ENCODE assay signal across 16 cellular contexts in the genomic region with DNA sequence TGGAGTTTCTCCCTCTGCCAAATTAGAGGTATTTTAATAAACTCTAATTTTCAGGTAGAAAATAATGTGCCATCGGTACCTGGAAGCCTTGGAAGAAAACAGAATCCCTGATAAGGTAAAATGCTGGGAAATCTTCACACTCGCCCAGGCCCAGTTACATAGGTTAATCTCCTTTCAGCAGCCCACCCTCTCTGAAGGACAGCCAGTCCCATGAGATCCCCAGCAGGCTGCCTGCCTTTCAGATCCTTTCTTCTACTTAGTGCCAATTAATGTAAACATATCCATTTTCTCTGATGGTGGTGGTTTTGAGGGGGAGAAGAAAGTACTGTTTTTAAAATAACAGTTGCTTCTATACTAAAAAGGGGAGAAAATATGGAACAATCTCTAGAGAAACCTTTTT. TPM values are rescaled to one million over a fixed set of nuclear protein-coding genes. Genes with fewer than 3 reads are reported as not detected.
DNase-seq lines count a peak whose midpoint lies in the region; ATAC-seq and TF ChIP-seq lines count a peak whose summit lies in the region.
"Had no signal": no experiment of that assay in that cellular context is flagged by ENCODE, and none has a peak within 500 bp of the region (broad histone marks: within the 10 kb centered on the region; RNA-seq: fewer than 3 reads in every experiment).

No MANE protein-coding gene starts in this region.

- H2AFZ ChIP-seq in IMR-90 (replicated peaks; ENCODE audit: low read length, poor library complexity) (no peak overlapping the region), trophoblast cell (ENCODE audit: insufficient read depth, low read length, poor library complexity) (no peak overlapping the region)
- H2AFZ ChIP-seq: GM23248 had no signal

- H4K8ac ChIP-seq in IMR-90 (ENCODE audit: low read depth in 2 of 2, low read length in 2 of 2) (no peak overlapping the region), trophoblast cell (ENCODE audit: low read depth, low read length) (no peak overlapping the region)

- no peak overlapping the region for H3K4me3 ChIP-seq in IMR-90 (ENCODE audit: insufficient read depth, low read depth, low read length)
- no peak overlapping the region for H3K4me3 ChIP-seq in trophoblast cell (ENCODE audit: low read depth, low read length)
- H3K4me3 ChIP-seq: GM23248, SJCRH30 had no signal

- no peaks in the 10 kb centered on the region for H4K20me1 ChIP-seq in IMR-90 (ENCODE audit: insufficient read depth, low read length)

- no peak overlapping the region for H2AK9ac ChIP-seq in IMR-90 (replicated peaks; ENCODE audit: low read depth, low read length, poor library complexity)

- DNase-seq in NCI-H2227 (lab: John Stamatoyannopoulos, UW; ENCODE audit: unreplicated experiment) (peak; percentile 23), NCI-H2227 treated with DMSO at 0.1 percent for 48 hours (lab: John Stamatoyannopoulos, UW) (no peak), IMR-90 (no peak), NCI-H748 (lab: John Stamatoyannopoulos, UW; ENCODE audit: unreplicated experiment) (peak; percentile 73), trophoblast cell (no peak), mucosa of gallbladder (ENCODE audit: low spot score) (no peak), T-cell (no peak), cerebellar cortex (ENCODE audit: low spot score) (no peak)
- DNase-seq: CD8-positive, alpha-beta memory T cell; DMS 273 treated with DMSO at 0.1 percent for 48 hours; GM23248; KBM-7; NCI-H774; RPMI8226; SJCRH30 had no signal

- dilution Hi-C loops in IMR-90 (cut with HindIII; ENCODE audit: low sequenced_read_pairs, unreplicated experiment) = no loop called here

- no CpG with 5 or more reads among the region's 2 CpGs for WGBS in IMR-90 (ENCODE audit: extremely low coverage in 2 of 2, insufficient read length in 1 of 2), 2 experiments
- WGBS in trophoblast cell (ENCODE audit: extremely low coverage, insufficient coverage, insufficient read length) = no CpG with 5 or more reads among the region's 2 CpGs

- H3K36me3 Mint-ChIP-seq in T-cell = no peaks in the 10 kb centered on the region
- H3K36me3 Mint-ChIP-seq: CD8-positive, alpha-beta memory T cell had no signal

- no peaks in the 10 kb centered on the region for H3K27me3 ChIP-seq in IMR-90 (ENCODE audit: control insufficient read depth, insufficient read depth, low read length)
- no peaks in the 10 kb centered on the region for H3K27me3 ChIP-seq in trophoblast cell (ENCODE audit: insufficient read depth, low read length)
- H3K27me3 ChIP-seq: SJCRH30 had no signal

- H2BK20ac ChIP-seq in IMR-90 (ENCODE audit: low read depth, low read length) = no peak overlapping the region

- H3K23ac ChIP-seq in IMR-90 (ENCODE audit: low read depth, low read length) (no peak overlapping the region), trophoblast cell (ENCODE audit: low read length) (no peak overlapping the region)

- H3K18ac ChIP-seq in IMR-90 (ENCODE audit: low read depth, low read length) (0 out of 2 replicates have a peak overlapping the region, but pooled peaks have one; percentile 24), trophoblast cell (ENCODE audit: low read length) (peak overlapping the region; percentile 75)

- POLR2A ChIA-PET in IMR-90 (lab: Charles Lee; ENCODE audit: unreplicated experiment) = no interaction called here
- POLR2A ChIA-PET in T-cell (lab: Charles Lee) = no interaction called here

- no peak overlapping the region for H4K5ac ChIP-seq in IMR-90 (ENCODE audit: low read depth, low read length)

- H4K12ac ChIP-seq in trophoblast cell (ENCODE audit: low read depth, low read length) = no peak overlapping the region

- H3K4me1 Mint-ChIP-seq in T-cell = no peaks in the 10 kb centered on the region
- H3K4me1 Mint-ChIP-seq: CD8-positive, alpha-beta memory T cell had no signal

- H3K4me1 ChIP-seq in IMR-90 (ENCODE audit: control insufficient read depth, insufficient read depth, low read length) (peaks cover 8% of the 10 kb centered on the region), trophoblast cell (ENCODE audit: control insufficient read depth in 1 of 2, insufficient read depth in 2 of 2, low read length in 2 of 2) (peaks cover 4 to 10% of the 10 kb centered on the region in 2 experiments)

- TF ChIP-seq POLR2A in IMR-90 (IDR thresholded peaks at IDR 0.05; ENCODE audit: low read depth, low read length) = no peak

- H3K56ac ChIP-seq in IMR-90 (ENCODE audit: extremely low read depth, insufficient read depth, low read length) = no peak overlapping the region

- H3K27ac ChIP-seq in IMR-90 (ENCODE audit: insufficient read depth, low read length) = no peak overlapping the region
- H3K27ac ChIP-seq in trophoblast cell (ENCODE audit: low read depth, low read length) = no peak overlapping the region
- H3K27ac ChIP-seq: GM23248, SJCRH30 had no signal

- ATAC-seq in IMR-90 (ENCODE audit: low read depth) (no peak), T-cell (replicated peaks in 1 of 4) (no peak)

- H2BK5ac ChIP-seq in IMR-90 (ENCODE audit: low read depth, low read length, poor library complexity, severe bottlenecking) (no peak overlapping the region), trophoblast cell (ENCODE audit: low read depth, low read length, poor library complexity) (no peak overlapping the region)

- H3K9ac ChIP-seq in IMR-90 (ENCODE audit: low read depth, low read length) (no peak overlapping the region), trophoblast cell (ENCODE audit: low read length) (no peak overlapping the region)
- H3K9ac ChIP-seq: GM23248 had no signal

- H3K9me1 ChIP-seq in IMR-90 (ENCODE audit: insufficient read depth, low read length) = peaks cover 7% of the 10 kb centered on the region; the same call in 1 of the 2 replicates

- BruUV-seq in IMR-90 (replicated peaks; lab: Mats Ljungman, UMichigan) = no TSS peak

- H4K91ac ChIP-seq in IMR-90 (ENCODE audit: insufficient read depth, low read depth, low read length) (no peak overlapping the region), trophoblast cell (ENCODE audit: low read depth, low read length) (no peak overlapping the region)

- H3K36me3 ChIP-seq in IMR-90 (ENCODE audit: control insufficient read depth, insufficient read depth, low read length) (peaks cover 2% of the 10 kb centered on the region), trophoblast cell (ENCODE audit: control insufficient read depth in 1 of 2, insufficient read depth in 2 of 2, low read length in 2 of 2) (peaks cover 0 to 1% of the 10 kb centered on the region in 2 experiments)

- no peak overlapping the region for H3K4ac ChIP-seq in IMR-90 (ENCODE audit: low read depth, low read length)
- H3K4ac ChIP-seq in trophoblast cell (ENCODE audit: low read depth, low read length) = no peak overlapping the region

- no peak overlapping the region for H3K4me3 Mint-ChIP-seq in T-cell
- H3K4me3 Mint-ChIP-seq: CD8-positive, alpha-beta memory T cell; T-helper 2 cell treated with Interferon-gamma antibody and Interleukin-4, amounts not matched to agents 5 μg/mL and 100 μg/mL, for 36 hours had no signal

- no peak overlapping the region for H2BK12ac ChIP-seq in trophoblast cell (ENCODE audit: low read length)

- H3K9me3 ChIP-seq in IMR-90 (ENCODE audit: control insufficient read depth, insufficient read depth, low read length) (no peaks in the 10 kb centered on the region), trophoblast cell (ENCODE audit: insufficient read depth, low read depth, low read length) (no peaks in the 10 kb centered on the region)
- H3K9me3 ChIP-seq: SJCRH30 had no signal

- no peak overlapping the region for H3K4me2 ChIP-seq in IMR-90 (ENCODE audit: low read depth, low read length)
- H3K4me2 ChIP-seq in trophoblast cell (ENCODE audit: low read length) = no peak overlapping the region

- H3K9me3 Mint-ChIP-seq in T-cell = no peaks in the 10 kb centered on the region
- H3K9me3 Mint-ChIP-seq: CD8-positive, alpha-beta memory T cell; T-helper 2 cell treated with Interferon-gamma antibody and Interleukin-4, amounts not matched to agents 5 μg/mL and 100 μg/mL, for 36 hours had no signal

- H3K14ac ChIP-seq in IMR-90 (replicated peaks; ENCODE audit: low read depth, low read length) (no peak overlapping the region), trophoblast cell (ENCODE audit: low read length) (no peak overlapping the region)

- intact Hi-C loops in IMR-90 (cut with micrococcal nuclease) = no loop called here

- H3K79me2 ChIP-seq in trophoblast cell (ENCODE audit: control insufficient read depth, insufficient read depth, low read length, poor library complexity) = no peaks in the 10 kb centered on the region

- H3K27ac Mint-ChIP-seq in T-cell = no peak overlapping the region
- H3K27ac Mint-ChIP-seq: CD8-positive, alpha-beta memory T cell; T-helper 2 cell treated with Interferon-gamma antibody and Interleukin-4, amounts not matched to agents 5 μg/mL and 100 μg/mL, for 36 hours had no signal

- CTCF ChIA-PET in IMR-90 (lab: Yijun Ruan, JAX) = no interaction called here
- CTCF ChIA-PET in T-cell (lab: Charles Lee) = no interaction called here

- no peak for TF ChIP-seq RAD21 in IMR-90 (IDR thresholded peaks at IDR 0.05; ENCODE audit: low read length)

- peaks cover 19 to 69% of the 10 kb centered on the region in 2 experiments for H3K79me1 ChIP-seq in IMR-90 (ENCODE audit: low read depth in 1 of 2, low read length in 2 of 2)
- no peaks in the 10 kb centered on the region for H3K79me1 ChIP-seq in trophoblast cell (ENCODE audit: low read length)

- H2BK15ac ChIP-seq in IMR-90 (ENCODE audit: low read depth, low read length) = no peak overlapping the region

- H2AK5ac ChIP-seq in IMR-90 (ENCODE audit: low read depth, low read length) = no peak overlapping the region
- no peak overlapping the region for H2AK5ac ChIP-seq in trophoblast cell (ENCODE audit: low read length)

- peaks cover 19 to 23% of the 10 kb centered on the region in 2 donors for H3K27me3 Mint-ChIP-seq in T-cell

- H2BK120ac ChIP-seq in IMR-90 (ENCODE audit: low read depth, low read length) (no peak overlapping the region), trophoblast cell (ENCODE audit: insufficient read depth, low read length, poor library complexity) (no peak overlapping the region)

- TF ChIP-seq CTCF in IMR-90 (conservative IDR thresholded peaks at IDR 0.05; ENCODE audit: low read depth, low read length) = no peak

- in situ Hi-C loops in IMR-90 (cut with MboI; ENCODE audit: low sequenced_read_pairs) = no loop called here

TF ChIP-seq in IMR-90, 13 proteins besides CTCF, POLR2A, EP300 and RAD21 (continues in another document):
- TF ChIP-seq RFX5 (IDR thresholded peaks at IDR 0.05; ENCODE audit: low read depth, low read length) (no peak), FOS (IDR thresholded peaks at IDR 0.05; ENCODE audit: low read depth, low read length) (no peak), CHD1 (IDR thresholded peaks at IDR 0.05; ENCODE audit: low read depth, low read length) (no peak), BHLHE40 (IDR thresholded peaks at IDR 0.05; ENCODE audit: low read depth, low read length) (no peak), SMC3 (IDR thresholded peaks at IDR 0.05; ENCODE audit: low read depth, low read length) (no peak), RCOR1 (IDR thresholded peaks at IDR 0.05; ENCODE audit: insufficient replicate concordance, low read length) (no peak)

RNA-seq across cellular contexts. Expression of a gene that starts 12.2 kb away (rescaled TPM):
- total RNA-seq in IMR-90 (2012; rRNA removed) = 4.8 and 5.8 TPM in 2 replicates
- polyA plus RNA-seq in IMR-90 (2012; rRNA removed) = 2.7 and 3.2 TPM in 2 replicates
- 1.4 and 4.5 TPM in 2 replicates for polyA plus RNA-seq in IMR-90 (2012; cell fraction: cytosol; rRNA removed)
- polyA plus RNA-seq in IMR-90 (2012; cell fraction: nucleus; rRNA removed; ENCODE audit: low replicate concordance) = 2.5 and 4.0 TPM in 2 replicates
- polyA plus RNA-seq in trophoblast cell (2013) = 13.6 and 14.4 TPM in 2 replicates
- 39.7 TPM for total RNA-seq in mucosa of gallbladder
- total RNA-seq in T-cell = under 1 TPM in 2 of 5 donors, not detected in 3; 0.09 to 0.35 TPM
- total RNA-seq: CD8-positive, alpha-beta memory T cell had no signal
- polyA plus RNA-seq: CD8-positive, alpha-beta memory T cell had no signal

Comparison
In these comparisons a context has a peak if more than half of its experiments do, and no peak if none do; other contexts are left out.
1. DNase-seq: peak in NCI-H2227 (single experiment) and NCI-H748 (single experiment); none in NCI-H2227 treated with DMSO at 0.1 percent for 48 hours (single experiment), IMR-90 (single experiment), trophoblast cell (0 of 2), mucosa of gallbladder (single experiment), T-cell (0 of 34) and cerebellar cortex (single experiment).